15 cellular contexts compared by ENCODE assay signal in the genomic region with DNA sequence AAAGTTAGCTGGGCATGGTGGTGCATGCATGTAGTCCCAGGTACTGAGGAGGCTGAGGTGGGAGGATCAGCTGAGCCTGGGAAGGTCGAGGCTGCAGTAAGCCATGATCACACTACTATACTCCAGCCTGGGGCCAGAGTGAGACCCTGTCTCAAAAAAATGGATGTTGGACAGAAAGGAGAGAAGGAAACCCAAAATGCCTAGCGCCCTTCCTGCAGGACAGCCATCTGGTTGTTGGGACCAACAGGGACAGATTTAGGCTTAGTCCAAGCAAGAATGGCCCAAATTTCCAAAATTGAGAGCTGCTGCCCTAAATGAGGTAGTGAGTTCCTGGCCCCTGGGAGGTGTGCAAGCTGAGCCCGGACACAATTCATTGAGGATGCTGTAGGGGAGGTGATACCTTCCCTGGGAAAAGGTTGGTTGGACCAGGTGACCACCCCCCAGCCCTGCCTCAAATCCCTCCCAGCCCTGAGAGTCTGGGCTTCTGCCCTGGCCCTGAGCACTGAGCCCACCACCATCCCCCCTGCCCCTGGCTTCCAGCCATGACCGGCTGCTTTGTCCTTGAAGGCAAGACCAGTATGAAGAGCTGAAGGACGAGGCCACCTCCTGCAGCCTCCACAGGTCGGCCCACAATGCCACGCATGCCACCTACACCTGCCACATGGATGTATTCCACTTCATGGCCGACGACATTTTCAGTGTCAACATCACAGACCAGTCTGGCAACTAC. TPM values are rescaled to one million over a fixed set of nuclear protein-coding genes. Genes with fewer than 3 reads are reported as not detected.
DNase-seq lines count a peak whose midpoint lies in the region; ATAC-seq and TF ChIP-seq lines count a peak whose summit lies in the region.
"Had no signal": no experiment of that assay in that cellular context is flagged by ENCODE, and none has a peak within 500 bp of the region (broad histone marks: within the 10 kb centered on the region; RNA-seq: fewer than 3 reads in every experiment).

No MANE protein-coding gene starts in this region.

- no peaks in the 10 kb centered on the region for H3K27me3 Mint-ChIP-seq in activated T-cell treated with anti-CD3 and anti-CD28 coated beads, Interleukin-2, amount 50 U/mL, for 4 hours (ENCODE audit: low read depth)
- no peaks in the 10 kb centered on the region for H3K27me3 Mint-ChIP-seq in naive thymus-derived CD8-positive, alpha-beta T cell
- H3K27me3 Mint-ChIP-seq in progenitor cell of endocrine pancreas = peaks cover 12% of the 10 kb centered on the region

- H3K27ac ChIP-seq in aorta (ENCODE audit: low read depth in 1 of 2, low read length in 2 of 2) = no peak overlapping the region
- H3K27ac ChIP-seq: colonic mucosa, lower lobe of right lung, PC-9, tibial nerve had no signal

- 82 to 87% methylated on average over 9 of the region's 9 CpGs for WGBS in aorta, 2 donors

- peaks cover 10% of the 10 kb centered on the region for H3K4me1 Mint-ChIP-seq in activated T-cell treated with anti-CD3 and anti-CD28 coated beads, Interleukin-2, amount 50 U/mL, for 4 hours (ENCODE audit: low read depth)
- peaks cover 14 to 30% (median 22%) of the 10 kb centered on the region in 4 donors for H3K4me1 Mint-ChIP-seq in naive thymus-derived CD8-positive, alpha-beta T cell
- no peaks in the 10 kb centered on the region for H3K4me1 Mint-ChIP-seq in progenitor cell of endocrine pancreas (ENCODE audit: low read depth)

- POLR2A ChIA-PET in naive thymus-derived CD8-positive, alpha-beta T cell (lab: Charles Lee) = interaction anchor here (0.8 to 1.3 kb wide), 4 partner anchors 7 to 13 kb away, joined by 3 to 4 read pairs (median 4); no protein-coding TSS in a partner anchor

- ATAC-seq in left cardiac atrium (no peak), left ventricle myocardium superior (no peak), aorta (ENCODE audit: low FRiP score) (peak; percentile 34), GM19455 (IDR thresholded peaks at IDR 0.05; ENCODE audit: unreplicated experiment) (no peak)
- ATAC-seq in activated T-cell treated with anti-CD3 and anti-CD28 coated beads, Interleukin-2, amount 50 U/mL, for 4 hours = no peak
- ATAC-seq in naive thymus-derived CD8-positive, alpha-beta T cell = no peak
- ATAC-seq: lower lobe of right lung had no signal

- H3K9me3 ChIP-seq in aorta (ENCODE audit: control insufficient read depth, low read length) = no peaks in the 10 kb centered on the region
- H3K9me3 ChIP-seq: colonic mucosa, lower lobe of right lung, tibial nerve had no signal

- H3K36me3 ChIP-seq in aorta (ENCODE audit: control insufficient read depth in 1 of 2, insufficient read depth in 2 of 2, low read length in 1 of 2) = no peaks in the 10 kb centered on the region
- H3K36me3 ChIP-seq: colonic mucosa, tibial nerve had no signal

- peak overlapping the region; percentile 20 to 83 (median 60) for H3K27ac Mint-ChIP-seq in naive thymus-derived CD8-positive, alpha-beta T cell
- H3K27ac Mint-ChIP-seq in progenitor cell of endocrine pancreas = no peak overlapping the region
- H3K27ac Mint-ChIP-seq: IgD-negative memory B cell had no signal

- no peak overlapping the region for H3K4me3 ChIP-seq in aorta (ENCODE audit: low read length in 2 of 2)
- H3K4me3 ChIP-seq: colonic mucosa, lower lobe of right lung, PC-9, tibial nerve had no signal

- H3K4me3 Mint-ChIP-seq in activated T-cell treated with anti-CD3 and anti-CD28 coated beads, Interleukin-2, amount 50 U/mL, for 4 hours = no peak overlapping the region
- H3K4me3 Mint-ChIP-seq in naive thymus-derived CD8-positive, alpha-beta T cell = no peak overlapping the region
- H3K4me3 Mint-ChIP-seq in progenitor cell of endocrine pancreas (ENCODE audit: low read depth) = no peak overlapping the region
- H3K4me3 Mint-ChIP-seq: IgD-negative memory B cell had no signal

- no peaks in the 10 kb centered on the region for H3K9me3 Mint-ChIP-seq in activated T-cell treated with anti-CD3 and anti-CD28 coated beads, Interleukin-2, amount 50 U/mL, for 4 hours
- H3K9me3 Mint-ChIP-seq in naive thymus-derived CD8-positive, alpha-beta T cell = no peaks in the 10 kb centered on the region
- H3K9me3 Mint-ChIP-seq in progenitor cell of endocrine pancreas (ENCODE audit: low read depth) = no peaks in the 10 kb centered on the region
- H3K9me3 Mint-ChIP-seq: IgD-negative memory B cell had no signal

- DNase-seq in left cardiac atrium = peak; percentile 10
- DNase-seq in left ventricle myocardium superior = no peak
- DNase-seq in activated T-cell treated with anti-CD3 and anti-CD28 coated beads, Interleukin-2, amount 50 U/mL, for 4 hours = peak; percentile 4
- no peak for DNase-seq in naive thymus-derived CD8-positive, alpha-beta T cell
- peak in 1 of 2 donors; percentile 58 for DNase-seq in aorta
- DNase-seq in progenitor cell of endocrine pancreas (ENCODE audit: low spot score, unreplicated experiment) = no peak
- DNase-seq in G401 (ENCODE audit: low spot score) = no peak
- DNase-seq: lower lobe of right lung, NCI-H1105 treated with DMSO at 0.1 percent for 48 hours, NCI-H446 treated with DMSO at 0.1 percent for 48 hours, PC-9 had no signal

- in situ Hi-C loops in G401 (cut with HindIII; ENCODE audit: low sequenced_read_pairs) = no loop called here

- no peaks in the 10 kb centered on the region for H3K27me3 ChIP-seq in aorta (ENCODE audit: control insufficient read depth in 1 of 2, insufficient read depth in 2 of 2, low read length in 1 of 2)
- H3K27me3 ChIP-seq: colonic mucosa, tibial nerve had no signal

- no peak for TF ChIP-seq CTCF in progenitor cell of endocrine pancreas (IDR thresholded peaks at IDR 0.05; ENCODE audit: unreplicated experiment)

- peaks cover 36% of the 10 kb centered on the region for H3K36me3 Mint-ChIP-seq in activated T-cell treated with anti-CD3 and anti-CD28 coated beads, Interleukin-2, amount 50 U/mL, for 4 hours (ENCODE audit: insufficient read depth)
- peaks cover 9 to 97% (median 29%) of the 10 kb centered on the region in 3 donors for H3K36me3 Mint-ChIP-seq in naive thymus-derived CD8-positive, alpha-beta T cell
- H3K36me3 Mint-ChIP-seq in progenitor cell of endocrine pancreas (ENCODE audit: insufficient read depth) = no peaks in the 10 kb centered on the region

- H3K4me1 ChIP-seq in aorta (ENCODE audit: control insufficient read depth in 1 of 2, insufficient read depth in 2 of 2, low read length in 2 of 2) = no peaks in the 10 kb centered on the region
- H3K4me1 ChIP-seq: colonic mucosa, lower lobe of right lung, tibial nerve had no signal

- intact Hi-C loops in left cardiac atrium (cut with DNase I) (no loop called here), left ventricle myocardium superior (cut with micrococcal nuclease) (no loop called here), aorta (cut with DNase I) (no loop called here)

RNA-seq across cellular contexts. Expression of a gene that starts 35.1 kb away (rescaled TPM):
- total RNA-seq in left cardiac atrium (under 1 TPM; 0.18 to 0.63 TPM), left ventricle myocardium superior (0.07 TPM), aorta (1 to 10 TPM in 1 of 2 donors, under 1 TPM in 1; 0.65 to 3.8 TPM), progenitor cell of endocrine pancreas (not detected in 2 replicates)
- 10 to 100 TPM; 90.7 to 94.9 (median 91.4) TPM for total RNA-seq in activated T-cell treated with anti-CD3 and anti-CD28 coated beads, Interleukin-2, amount 50 U/mL, for 4 hours
- 10 to 100 TPM; 29.3 to 29.4 TPM for total RNA-seq in naive thymus-derived CD8-positive, alpha-beta T cell
- polyA plus RNA-seq in naive thymus-derived CD8-positive, alpha-beta T cell = 10 to 100 TPM; 26.5 to 47.1 (median 33.9) TPM
- polyA plus RNA-seq in aorta = under 1 TPM in 1 of 2 donors, not detected in 1; 0.08 TPM
- total RNA-seq in G401 (2014; rRNA removed; shearing (Covaris generic)) = 0.18 TPM in 1 of 2 replicates, not detected in the other

Comparison
In these comparisons a context has a peak if more than half of its experiments do, and no peak if none do; other contexts are left out.
1. DNase-seq: peak in left cardiac atrium (single experiment) and activated T-cell treated with anti-CD3 and anti-CD28 coated beads, Interleukin-2, amount 50 U/mL, for 4 hours (single experiment); none in left ventricle myocardium superior (single experiment), naive thymus-derived CD8-positive, alpha-beta T cell (0 of 10), progenitor cell of endocrine pancreas (single experiment) and G401 (single experiment).
2. RNA of a gene that starts 35.1 kb away (total RNA-seq): 90.7 to 94.9 TPM in activated T-cell treated with anti-CD3 and anti-CD28 coated beads, Interleukin-2, amount 50 U/mL, for 4 hours and 29.3 to 29.4 TPM in naive thymus-derived CD8-positive, alpha-beta T cell; 0.65 to 3.8 TPM in aorta, 0.18 to 0.63 TPM in left cardiac atrium, 0.07 TPM in left ventricle myocardium superior (single experiment), not detected in progenitor cell of endocrine pancreas and 0.18 TPM in G401; every median in the first group is over 4 times any median in the second.